In genomic region chr1:39816431-39817090, GRCh38 we compare ENCODE assay signal across 8 cellular contexts. TPM values are rescaled to one million over a fixed set of nuclear protein-coding genes. Genes with fewer than 3 reads are reported as not detected.
DNase-seq lines count a peak whose midpoint lies in the region; ATAC-seq and TF ChIP-seq lines count a peak whose summit lies in the region.

No MANE protein-coding gene starts in this region.

- in situ Hi-C loops in astrocyte of the spinal cord (cut with HindIII; ENCODE audit: low sequenced_read_pairs) = no loop called here

- ATAC-seq in HG02763 (IDR thresholded peaks at IDR 0.05; ENCODE audit: unreplicated experiment) = peak; percentile 34

- DNase-seq in A172 (ENCODE audit: low spot score) (peak; percentile 90), NCI-H146 (lab: John Stamatoyannopoulos, UW) (peak; percentile 36), astrocyte of the spinal cord (ENCODE audit: low read depth, low spot score) (peak; percentile 64), hippocampal formation (lab: John Stamatoyannopoulos, UW) (peak; percentile 16 to 65), skeletal muscle cell (ENCODE audit: low read depth) (peak; percentile 59)
- DNase-seq in T-helper 2 cell treated with Interferon-gamma antibody and Interleukin-4, amounts not matched to agents 5 μg/mL and 100 μg/mL, for 36 hours (ENCODE audit: low spot score) = peak; percentile 50

- H3K4me3 ChIP-seq in GM12875 (ENCODE audit: low read depth, low read length) (no peak overlapping the region), astrocyte of the spinal cord (ENCODE audit: low read depth, low read length) (no peak overlapping the region), skeletal muscle cell (ENCODE audit: low read depth, low read length) (no peak overlapping the region)

- H3K9me3 Mint-ChIP-seq in T-helper 2 cell treated with Interferon-gamma antibody and Interleukin-4, amounts not matched to agents 5 μg/mL and 100 μg/mL, for 36 hours = no peaks in the 10 kb centered on the region

- TF ChIP-seq CTCF in GM12875 (IDR thresholded peaks at IDR 0.05; ENCODE audit: borderline replicate concordance, insufficient read depth, low read depth, low read length) (peak; percentile 79), astrocyte of the spinal cord (IDR thresholded peaks at IDR 0.05; ENCODE audit: low read depth, low read length) (peak; percentile 80)

- H3K27me3 Mint-ChIP-seq in T-helper 2 cell treated with Interferon-gamma antibody and Interleukin-4, amounts not matched to agents 5 μg/mL and 100 μg/mL, for 36 hours (ENCODE audit: low read depth) = peaks cover 15% of the 10 kb centered on the region

- peak overlapping the region; percentile 45 for H3K4me3 Mint-ChIP-seq in T-helper 2 cell treated with Interferon-gamma antibody and Interleukin-4, amounts not matched to agents 5 μg/mL and 100 μg/mL, for 36 hours

- H3K27ac Mint-ChIP-seq in T-helper 2 cell treated with Interferon-gamma antibody and Interleukin-4, amounts not matched to agents 5 μg/mL and 100 μg/mL, for 36 hours = peak overlapping the region; percentile 27

- H3K36me3 Mint-ChIP-seq in T-helper 2 cell treated with Interferon-gamma antibody and Interleukin-4, amounts not matched to agents 5 μg/mL and 100 μg/mL, for 36 hours (ENCODE audit: low read depth) = no peaks in the 10 kb centered on the region

- H3K4me1 Mint-ChIP-seq in T-helper 2 cell treated with Interferon-gamma antibody and Interleukin-4, amounts not matched to agents 5 μg/mL and 100 μg/mL, for 36 hours (ENCODE audit: low read depth) = peaks cover 11% of the 10 kb centered on the region

RNA-seq across cellular contexts. Expression of gene BMP8B, which starts 27.9 kb away (rescaled TPM):
- total RNA-seq in A172 (2014; rRNA removed; shearing (Covaris generic)) = 0.26 and 0.55 TPM in 2 replicates

RNA-seq across cellular contexts. Expression of gene OXCT2, which starts 45.4 kb away (rescaled TPM):
- not detected in 2 replicates for total RNA-seq in A172 (2014; rRNA removed; shearing (Covaris generic))

Comparison
In these comparisons a context has a peak if more than half of its experiments do, and no peak if none do; other contexts are left out.
1. DNase-seq: peak in every context shown above with its lines; median percentile 90 in A172; 64 in astrocyte of the spinal cord; 59 in skeletal muscle cell; 50 in T-helper 2 cell treated with Interferon-gamma antibody and Interleukin-4, amounts not matched to agents 5 μg/mL and 100 μg/mL, for 36 hours; 40 in hippocampal formation; 36 in NCI-H146.